Comparison of ENCODE assay signal across 23 cellular contexts in genomic region chr2:6978991-6979390, GRCh38.
"Had no signal": no experiment of that assay in that cellular context is flagged by ENCODE, and none has a peak within 500 bp of the region (broad histone marks: within the 10 kb centered on the region; RNA-seq: fewer than 3 reads in every experiment).

No MANE protein-coding gene starts in this region.

- DNase-seq: activated CD4-positive, alpha-beta memory T cell treated with anti-CD3 and anti-CD28 coated beads, Interleukin-2, amount 10 ng/mL, durations not matched to agents 7 days and 5 days; activated CD4-positive, alpha-beta T cell treated with anti-CD3 and anti-CD28 coated beads for 1 hour; activated CD4-positive, alpha-beta T cell treated with anti-CD3 and anti-CD28 coated beads, Interleukin-2, amount 10 ng/mL, durations not matched to agents 7 days and 5 days; activated CD8-positive, alpha-beta memory T cell treated with anti-CD3 and anti-CD28 coated beads, Interleukin-2, amount 10 ng/mL, durations not matched to agents 7 days and 5 days; activated naive CD4-positive, alpha-beta T cell treated with Interleukin-2 at 50 U/mL for 16 hours; activated naive CD8-positive, alpha-beta T cell treated with anti-CD3 and anti-CD28 coated beads for 36 hours; activated T-cell treated with anti-CD3 and anti-CD28 coated beads, Interleukin-2, amount 50 U/mL, for 48 hours; aorta; body of pancreas; immature natural killer cell; midbrain; naive thymus-derived CD4-positive, alpha-beta T cell; spleen; stimulated activated naive CD4-positive, alpha-beta T cell; testis; transverse colon had no signal

- H3K4me3 ChIP-seq: adrenal gland, body of pancreas, coronary artery, gastroesophageal sphincter, hepatocyte, neural progenitor cell, right atrium auricular region, spleen, testis, transverse colon had no signal

- H3K27me3 ChIP-seq: adrenal gland, body of pancreas, gastroesophageal sphincter, hepatocyte, neural progenitor cell, right atrium auricular region, spleen, testis, transverse colon had no signal

- H3K27ac ChIP-seq: adrenal gland, coronary artery, gastroesophageal sphincter, hepatocyte, neural progenitor cell, testis had no signal

- ATAC-seq: activated CD8-positive, alpha-beta memory T cell treated with anti-CD3 and anti-CD28 coated beads, Interleukin-2, amount 10 ng/mL, durations not matched to agents 7 days and 5 days; body of pancreas; gastroesophageal sphincter; naive thymus-derived CD4-positive, alpha-beta T cell; WTC11 had no signal
